8 cellular contexts compared by ENCODE assay signal in the genomic region with DNA sequence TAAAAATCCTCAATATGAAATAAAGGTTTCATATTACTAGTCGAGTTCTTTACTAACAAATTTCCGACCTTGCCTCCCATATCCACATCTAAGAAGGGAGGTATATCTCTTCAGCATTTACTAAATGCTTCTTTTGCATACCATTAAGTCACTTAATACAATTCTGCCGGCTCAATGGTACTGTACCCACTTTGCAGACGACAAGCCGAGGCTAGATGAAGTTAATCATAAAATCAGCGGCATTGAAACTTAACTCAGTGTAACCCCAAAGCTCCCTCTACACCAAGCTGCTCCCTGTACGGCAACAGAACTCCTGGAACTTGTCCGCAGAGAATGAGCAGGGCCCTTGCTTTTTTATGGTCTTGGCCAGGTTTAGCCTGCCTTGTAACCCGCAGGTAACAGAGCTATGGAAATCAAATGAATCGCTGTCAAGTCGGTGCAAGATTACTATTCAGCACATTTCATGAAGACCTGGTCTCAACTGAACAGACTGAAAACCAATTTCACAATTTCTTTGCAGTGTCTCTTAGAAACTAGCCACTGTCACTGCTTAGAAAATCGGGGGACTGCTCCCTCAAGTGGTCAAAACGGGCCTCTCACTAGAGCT. TPM values are rescaled to one million over a fixed set of nuclear protein-coding genes. Genes with fewer than 3 reads are reported as not detected.
A peak's percentile ranks its signal among the peaks of the same experiment; 100 is the strongest.
DNase-seq lines count a peak whose midpoint lies in the region; ATAC-seq and TF ChIP-seq lines count a peak whose summit lies in the region.

No MANE protein-coding gene starts in this region.

- WGBS in psoas muscle, 3 donors = 1% methylated on average over 13 of the region's 13 CpGs

- DNase-seq in HAP-1 (ENCODE audit: low spot score in 2 of 2) = no peak
- DNase-seq in SK-N-MC (ENCODE audit: low read depth, low spot score) = peak; percentile 18
- DNase-seq in foreskin fibroblast = no peak
- DNase-seq in psoas muscle = peak in 1 of 2 donors; percentile 23
- DNase-seq in activated CD4-positive, CD25-positive, alpha-beta regulatory T cell treated with anti-CD3 and anti-CD28 coated beads, Interleukin-2, amount 50 U/mL, for 72 hours = no peak
- DNase-seq in NCI-H1436 (lab: John Stamatoyannopoulos, UW) = no peak
- DNase-seq in activated CD4-positive, CD25-positive, alpha-beta regulatory T cell (lab: John Stamatoyannopoulos, UW) = no peak

- peak overlapping the region; percentile 89 for H3K9ac ChIP-seq in ES-I3 (ENCODE audit: low read depth, low read length)
- H3K9ac ChIP-seq in SK-N-MC (ENCODE audit: insufficient read length) = peak overlapping the region; percentile 96

- H3K4me1 ChIP-seq in ES-I3 (ENCODE audit: insufficient read depth, low read length) (peaks cover 12% of the 10 kb centered on the region), HAP-1 (peaks cover 7% of the 10 kb centered on the region), psoas muscle (peaks cover 7% of the 10 kb centered on the region)

- peak overlapping the region; percentile 70 for H3K4me3 ChIP-seq in HAP-1
- H3K4me3 ChIP-seq in SK-N-MC = peak overlapping the region; percentile 78
- H3K4me3 ChIP-seq in foreskin fibroblast (ENCODE audit: low read depth in 1 of 2, low read length in 2 of 2) = peak overlapping the region; percentile 62 to 76
- peak overlapping the region; percentile 67 for H3K4me3 ChIP-seq in psoas muscle

- no peak for TF ChIP-seq CTCF in foreskin fibroblast (IDR thresholded peaks at IDR 0.05; ENCODE audit: low read depth, low read length)
- TF ChIP-seq CTCF in psoas muscle (IDR thresholded peaks at IDR 0.05) = no peak

- peak in 3 of 4 donors; percentile 17 to 32 (median 29) for ATAC-seq in psoas muscle

- H3K36me3 ChIP-seq in ES-I3 (ENCODE audit: insufficient read depth, low read length) (no peaks in the 10 kb centered on the region; the same call in 1 of the 2 replicates), HAP-1 (replicated peaks) (peaks cover 18% of the 10 kb centered on the region), SK-N-MC (ENCODE audit: insufficient read depth, low read length) (peaks cover 34% of the 10 kb centered on the region), psoas muscle (ENCODE audit: insufficient read depth in 1 of 2, low read depth in 1 of 2) (peaks cover 0 to 2% of the 10 kb centered on the region in 2 donors)

- H3K27ac ChIP-seq in SK-N-MC = 0 out of 2 replicates have a peak overlapping the region, but pooled peaks have one; percentile 23
- peak overlapping the region; percentile 85 for H3K27ac ChIP-seq in psoas muscle

- intact Hi-C loops in psoas muscle (cut with DNase I) = loop anchor here in 1 of 2 donors (5.0 to 10.0 kb wide), 2 partner anchors 352 to 400 kb away; a partner anchor contains a TSS

- H3K27me3 ChIP-seq in HAP-1 (ENCODE audit: low read depth) (no peaks in the 10 kb centered on the region), psoas muscle (ENCODE audit: insufficient read depth in 3 of 3, low read length in 2 of 3) (no peaks in the 10 kb centered on the region)

- H3K9me3 ChIP-seq in ES-I3 (ENCODE audit: control insufficient read depth, insufficient read depth, low read length) (no peaks in the 10 kb centered on the region), HAP-1 (no peaks in the 10 kb centered on the region), SK-N-MC (ENCODE audit: low read depth, low read length) (no peaks in the 10 kb centered on the region), psoas muscle (no peaks in the 10 kb centered on the region)

- in situ Hi-C loops in HAP-1 (cut with MboI; ENCODE audit: low sequenced_read_pairs) = loop anchor here (25.0 kb wide), 1 partner anchor 347 kb away; a partner anchor contains a TSS

RNA-seq across cellular contexts. Expression of a gene that starts 0.7 kb away (rescaled TPM):
- total RNA-seq in psoas muscle = 1 to 10 TPM; 6.2 to 8.1 (median 7.5) TPM
- 10 to 100 TPM in 1 of 3 donors, 1 to 10 TPM in 2; 4.4 to 12.7 (median 9.2) TPM for polyA plus RNA-seq in psoas muscle

RNA-seq across cellular contexts. Expression of a gene that starts 0.9 kb away (rescaled TPM):
- total RNA-seq in psoas muscle = under 1 TPM; 0.12 to 0.40 (median 0.17) TPM
- under 1 TPM; 0.19 to 0.72 (median 0.23) TPM for polyA plus RNA-seq in psoas muscle
